1 cellular context compared by ENCODE assay signal in genomic region chr5:131945551-131945882, GRCh38.
TF ChIP-seq lines count a peak whose summit lies in the region.

Gene MEIKIN, minus strand, starts transcription at chr5:131945663. Its CDS starts 158 bp downstream, at chr5:131945505.

TF ChIP-seq in IMR-90, 13 proteins besides CTCF, POLR2A, EP300 and RAD21:
- TF ChIP-seq RFX5 (IDR thresholded peaks at IDR 0.05; ENCODE audit: low read depth, low read length) (no peak), CHD1 (IDR thresholded peaks at IDR 0.05; ENCODE audit: low read depth, low read length) (no peak), MXI1 (IDR thresholded peaks at IDR 0.05; ENCODE audit: borderline replicate concordance, low read depth, low read length) (no peak), USF2 (IDR thresholded peaks at IDR 0.05; ENCODE audit: low read depth, low read length) (no peak), RCOR1 (IDR thresholded peaks at IDR 0.05; ENCODE audit: insufficient replicate concordance, low read length) (no peak), SMC3 (IDR thresholded peaks at IDR 0.05; ENCODE audit: low read depth, low read length) (no peak)
- TF ChIP-seq, protein P1, sequence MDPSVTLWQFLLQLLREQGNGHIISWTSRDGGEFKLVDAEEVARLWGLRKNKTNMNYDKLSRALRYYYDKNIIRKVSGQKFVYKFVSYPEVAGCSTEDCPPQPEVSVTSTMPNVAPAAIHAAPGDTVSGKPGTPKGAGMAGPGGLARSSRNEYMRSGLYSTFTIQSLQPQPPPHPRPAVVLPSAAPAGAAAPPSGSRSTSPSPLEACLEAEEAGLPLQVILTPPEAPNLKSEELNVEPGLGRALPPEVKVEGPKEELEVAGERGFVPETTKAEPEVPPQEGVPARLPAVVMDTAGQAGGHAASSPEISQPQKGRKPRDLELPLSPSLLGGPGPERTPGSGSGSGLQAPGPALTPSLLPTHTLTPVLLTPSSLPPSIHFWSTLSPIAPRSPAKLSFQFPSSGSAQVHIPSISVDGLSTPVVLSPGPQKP (IDR thresholded peaks at IDR 0.05; ENCODE audit: borderline replicate concordance, low read depth, low read length), result no peak
